In genomic region chr19:42295831-42296525, GRCh38 we compare ENCODE assay signal across 8 cellular contexts. TPM values are rescaled to one million over a fixed set of nuclear protein-coding genes. Genes with fewer than 3 reads are reported as not detected.
A peak's percentile ranks its signal among the peaks of the same experiment; 100 is the strongest.
DNase-seq lines count a peak whose midpoint lies in the region; ATAC-seq and TF ChIP-seq lines count a peak whose summit lies in the region.

No MANE protein-coding gene starts in this region.

- H3K36me3 ChIP-seq in RWPE2 (ENCODE audit: low read depth), result peaks cover 49% of the 10 kb centered on the region
- peaks cover 0 to 46% of the 10 kb centered on the region in 2 donors for H3K36me3 ChIP-seq in gastroesophageal sphincter
- no peaks in the 10 kb centered on the region for H3K36me3 ChIP-seq in uterus

- 100% methylated on average over 1 of the region's 6 CpGs; no CpG with 5 or more reads in 1 of the 2 donors for whole genome bisulfite sequencing in gastroesophageal sphincter (ENCODE audit: low coverage in 1 of 2), 2 donors

- intact Hi-C loops in posterior cingulate gyrus (cut with DNase I), result loop anchor here (5.0 kb wide), 1 partner anchor 49 kb away; no protein-coding TSS in a partner anchor
- intact Hi-C loops in uterus (cut with DNase I; ENCODE audit: low total_unique reads), result no loop called here

- no peak overlapping the region for H3K27ac ChIP-seq in RWPE2 (ENCODE audit: poor library complexity, severe bottlenecking)
- peak overlapping the region in 1 of 4 donors; percentile 39 for H3K27ac ChIP-seq in gastroesophageal sphincter
- peak overlapping the region in 1 of 2 donors; percentile 6 for H3K27ac ChIP-seq in uterus

- H3K9me3 ChIP-seq in RWPE2 (ENCODE audit: severe bottlenecking) (no peaks in the 10 kb centered on the region), gastroesophageal sphincter (no peaks in the 10 kb centered on the region), uterus (no peaks in the 10 kb centered on the region)

- TF ChIP-seq EP300 in gastroesophageal sphincter (IDR thresholded peaks at IDR 0.05), result no peak

- in situ Hi-C loops in GM13976 (cut with MboI; ENCODE audit: low sequenced_read_pairs, unreplicated experiment), result no loop called here

- H3K27me3 ChIP-seq in RWPE2 (ENCODE audit: insufficient read depth, poor library complexity, severe bottlenecking) (no peaks in the 10 kb centered on the region), gastroesophageal sphincter (no peaks in the 10 kb centered on the region), uterus (no peaks in the 10 kb centered on the region)

- DNase-seq in GM13976 (ENCODE audit: low spot score), result peak; percentile 87
- DNase-seq in KG1 (lab: John Stamatoyannopoulos, UW), result peak; percentile 31
- DNase-seq in RWPE2 (ENCODE audit: low spot score), result no peak
- peak; percentile 83 for DNase-seq in activated effector memory CD4-positive, alpha-beta T cell treated with Interleukin-2 at 50 U/mL for 16 hours
- peak; percentile 66 to 97 (median 88) for DNase-seq in posterior cingulate gyrus
- DNase-seq in uterus, result peak; percentile 85 to 87

- TF ChIP-seq POLR2A in gastroesophageal sphincter (IDR thresholded peaks at IDR 0.05) (no peak), uterus (IDR thresholded peaks at IDR 0.05) (peak in 1 of 2 donors; percentile 8)

- no peaks in the 10 kb centered on the region for H3K4me1 ChIP-seq in RWPE2 (ENCODE audit: insufficient read depth, poor library complexity, severe bottlenecking)
- H3K4me1 ChIP-seq in gastroesophageal sphincter, result peaks cover 0 to 16% (median 0%) of the 10 kb centered on the region in 3 donors
- H3K4me1 ChIP-seq in uterus, result no peaks in the 10 kb centered on the region

- ATAC-seq in RWPE2 (ENCODE audit: low read depth) (peak; percentile 68; the same call in 2 of the 3 replicates), gastroesophageal sphincter (peak; percentile 74), GM21825 (IDR thresholded peaks at IDR 0.05; ENCODE audit: unreplicated experiment) (no peak)

- H3K4me3 ChIP-seq in RWPE2 (ENCODE audit: severe bottlenecking) (no peak overlapping the region), gastroesophageal sphincter (no peak overlapping the region), uterus (no peak overlapping the region)

- TF ChIP-seq CTCF in GM13976 (IDR thresholded peaks at IDR 0.05; ENCODE audit: borderline replicate concordance, control extremely low read depth, extremely low read depth, insufficient read depth, missing control alignments), result peak; percentile 97
- TF ChIP-seq CTCF in RWPE2 (IDR thresholded peaks at IDR 0.05; ENCODE audit: poor library complexity, severe bottlenecking), result peak; percentile 91
- TF ChIP-seq CTCF in gastroesophageal sphincter (IDR thresholded peaks at IDR 0.05), result peak in 3 of 4 experiments; percentile 89 to 97 (median 95)
- TF ChIP-seq CTCF in uterus (IDR thresholded peaks at IDR 0.05), result peak; percentile 89 to 98 (median 92)

RNA-seq across cellular contexts. Expression of gene PRR19, which starts 6.0 kb away (rescaled TPM):
- total RNA-seq in gastroesophageal sphincter (under 1 TPM in 1 of 4 donors, not detected in 3; 0.93 TPM), uterus (under 1 TPM in 1 of 4 donors, not detected in 3; 0.14 TPM)

RNA-seq across cellular contexts. Expression of gene PAFAH1B3, which starts 6.4 kb away (rescaled TPM):
- total RNA-seq in gastroesophageal sphincter, result 10 to 100 TPM in 1 of 4 donors, 1 to 10 TPM in 2, under 1 TPM in 1; 0.93 to 13.6 (median 5.8) TPM
- total RNA-seq in uterus, result 10 to 100 TPM in 2 of 4 donors, 1 to 10 TPM in 1, not detected in 1; 5.6 to 35.0 (median 19.4) TPM

RNA-seq across cellular contexts. Expression of gene TMEM145, which starts 17.1 kb away (rescaled TPM):
- total RNA-seq in gastroesophageal sphincter, result under 1 TPM in 1 of 4 donors, not detected in 3; 0.27 TPM
- total RNA-seq in uterus, result under 1 TPM in 1 of 4 donors, not detected in 3; 0.69 TPM

RNA-seq across cellular contexts. Expression of gene CIC, which starts 26.9 kb away (rescaled TPM):
- total RNA-seq in gastroesophageal sphincter (10 to 100 TPM; 31.4 to 69.4 (median 49.0) TPM), uterus (100 to 1,000 TPM in 1 of 4 donors, 10 to 100 TPM in 3; 28.7 to 155 (median 47.4) TPM)

RNA-seq across cellular contexts. Expression of gene MEGF8, which starts 29.5 kb away (rescaled TPM):
- total RNA-seq in gastroesophageal sphincter, result 10 to 100 TPM; 13.9 to 44.4 (median 18.1) TPM
- total RNA-seq in uterus, result 10 to 100 TPM in 3 of 4 donors, 1 to 10 TPM in 1; 3.6 to 30.0 (median 19.1) TPM
